20 cellular contexts compared by ENCODE assay signal in the genomic region with DNA sequence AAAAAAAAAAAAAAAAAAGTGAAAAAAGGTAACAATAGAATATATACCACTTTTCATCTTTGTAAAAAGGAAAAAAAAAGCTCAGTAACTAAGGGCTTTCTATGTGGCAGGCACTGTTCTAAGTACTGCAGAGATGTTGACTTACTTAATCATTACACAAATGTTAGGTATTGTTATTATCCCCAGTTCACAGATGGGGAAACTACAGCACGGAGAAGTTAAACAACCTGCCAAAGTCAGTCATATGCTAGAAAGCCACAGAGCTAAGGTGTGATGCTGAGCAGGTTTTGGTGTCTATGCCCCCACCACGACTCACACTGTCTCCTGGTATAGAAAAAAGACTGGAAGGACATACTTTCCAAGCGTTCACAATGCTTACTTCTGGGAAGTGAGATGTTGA.
A peak's percentile ranks its signal among the peaks of the same experiment; 100 is the strongest.
DNase-seq lines count a peak whose midpoint lies in the region; ATAC-seq and FAIRE-seq lines count a peak whose summit lies in the region.
"Had no signal": no experiment of that assay in that cellular context is flagged by ENCODE, and none has a peak within 500 bp of the region (broad histone marks: within the 10 kb centered on the region; RNA-seq: fewer than 3 reads in every experiment).

No MANE protein-coding gene starts in this region.

- no peak overlapping the region for H3K4me3 Mint-ChIP-seq in stimulated activated naive CD8-positive, alpha-beta T cell treated with anti-CD3 and anti-CD28 coated beads, Interleukin-15, amount 100 ng/mL, for 72 hours
- H3K4me3 Mint-ChIP-seq: CD4-positive, alpha-beta T cell had no signal

- H3K27ac ChIP-seq in epithelial cell of prostate, result peak overlapping the region; percentile 66
- H3K27ac ChIP-seq: HL-60 had no signal

- H3K27ac Mint-ChIP-seq in stimulated activated naive CD8-positive, alpha-beta T cell treated with anti-CD3 and anti-CD28 coated beads, Interleukin-15, amount 100 ng/mL, for 72 hours, result no peak overlapping the region
- H3K27ac Mint-ChIP-seq: CD4-positive, alpha-beta T cell had no signal

- no peaks in the 10 kb centered on the region for H3K9me3 Mint-ChIP-seq in stimulated activated naive CD8-positive, alpha-beta T cell treated with anti-CD3 and anti-CD28 coated beads, Interleukin-15, amount 100 ng/mL, for 72 hours
- H3K9me3 Mint-ChIP-seq: CD4-positive, alpha-beta T cell had no signal

- H3K4me1 Mint-ChIP-seq in stimulated activated naive CD8-positive, alpha-beta T cell treated with anti-CD3 and anti-CD28 coated beads, Interleukin-15, amount 100 ng/mL, for 72 hours, result peaks cover 35% of the 10 kb centered on the region

- FAIRE-seq in RCC 7860 (lab: Jason Lieb, UNC), result no peak
- FAIRE-seq: K562 had no signal

- peak; percentile 40 for ATAC-seq in stimulated activated naive CD8-positive, alpha-beta T cell treated with anti-CD3 and anti-CD28 coated beads, Interleukin-15, amount 100 ng/mL, for 72 hours
- no peak for ATAC-seq in stimulated activated naive CD8-positive, alpha-beta T cell treated with anti-CD3 and anti-CD28 coated beads, Interleukin-15, Interleukin-2, amounts not matched to agents 100 U/mL and 50 U/mL, for 24 hours
- no peak for ATAC-seq in HG02763 (IDR thresholded peaks at IDR 0.05; ENCODE audit: unreplicated experiment)
- ATAC-seq: K562 had no signal

- no peaks in the 10 kb centered on the region for H3K27me3 Mint-ChIP-seq in stimulated activated naive CD8-positive, alpha-beta T cell treated with anti-CD3 and anti-CD28 coated beads, Interleukin-15, amount 100 ng/mL, for 72 hours
- H3K27me3 Mint-ChIP-seq: CD4-positive, alpha-beta T cell had no signal

- DNase-seq in stimulated activated naive CD8-positive, alpha-beta T cell treated with anti-CD3 and anti-CD28 coated beads, Interleukin-15, amount 100 ng/mL, for 72 hours, result no peak
- no peak for DNase-seq in stimulated activated naive CD8-positive, alpha-beta T cell treated with anti-CD3 and anti-CD28 coated beads, Interleukin-15, Interleukin-2, amounts not matched to agents 100 U/mL and 50 U/mL, for 24 hours
- DNase-seq in RCC 7860 (ENCODE audit: low spot score) (peak; percentile 32), epithelial cell of prostate (ENCODE audit: low read depth, low spot score) (peak; percentile 34), iPS-NIHi7 (ENCODE audit: extremely low spot score) (no peak), NCI-H1092 (lab: John Stamatoyannopoulos, UW) (no peak)
- DNase-seq: ACHN; AML-193; CD4-positive, alpha-beta T cell; DMS79 treated with DMSO at 0.1 percent for 48 hours; MV-4-11; NCI-H1436; NCI-H2029; NCI-H2171; NCI-H446; NK-92 treated with Interleukin-12 subunit alpha and Interleukin-12 subunit beta, amount 100 ng/mL, for 24 hours; OCI-M1 had no signal

Comparison
In these comparisons a context has a peak if more than half of its experiments do, and no peak if none do; other contexts are left out.
1. DNase-seq: peak in RCC 7860 (single experiment) and epithelial cell of prostate (single experiment); none in stimulated activated naive CD8-positive, alpha-beta T cell treated with anti-CD3 and anti-CD28 coated beads, Interleukin-15, amount 100 ng/mL, for 72 hours (0 of 2), stimulated activated naive CD8-positive, alpha-beta T cell treated with anti-CD3 and anti-CD28 coated beads, Interleukin-15, Interleukin-2, amounts not matched to agents 100 U/mL and 50 U/mL, for 24 hours (single experiment), iPS-NIHi7 (single experiment) and NCI-H1092 (single experiment).